In the genomic region with DNA sequence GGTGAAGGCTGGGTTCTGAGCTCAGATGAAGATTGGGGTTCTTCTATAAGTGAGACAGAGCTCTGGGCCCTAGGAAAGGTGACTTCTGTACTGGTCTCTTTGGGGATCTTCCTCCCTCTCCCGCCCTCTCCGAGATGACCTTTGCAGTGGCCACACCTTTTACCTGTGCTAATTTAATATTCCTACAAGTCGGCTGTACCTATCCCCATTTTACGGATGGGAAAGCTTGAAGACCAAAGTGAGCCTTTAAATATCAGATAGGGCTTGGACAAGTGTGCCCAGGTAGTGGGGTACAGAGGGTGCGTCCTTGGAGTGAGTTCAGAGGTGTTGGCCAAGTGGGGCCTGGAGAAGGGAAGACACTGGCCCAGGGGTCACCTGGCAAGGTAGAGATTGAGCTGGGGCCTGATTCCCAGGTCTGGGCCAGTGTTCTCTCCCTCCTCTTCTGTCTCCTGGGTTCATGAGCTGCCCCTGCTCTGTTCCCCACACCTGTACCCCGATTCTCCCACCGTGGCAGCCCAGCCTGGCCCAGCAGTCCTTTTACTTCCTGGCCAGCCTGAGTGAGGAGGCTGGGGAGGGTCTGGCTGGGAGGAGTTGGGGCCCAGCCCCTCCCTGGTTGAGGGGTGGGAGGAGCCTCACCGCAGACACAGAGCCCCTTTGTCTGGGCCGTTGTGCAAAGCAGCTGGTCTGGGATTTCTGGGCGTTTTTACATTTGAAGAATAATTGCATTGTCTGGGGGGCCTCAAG, we compare ENCODE assay signal across 14 cellular contexts. TPM values are rescaled to one million over a fixed set of nuclear protein-coding genes. Genes with fewer than 3 reads are reported as not detected.
DNase-seq lines count a peak whose midpoint lies in the region; ATAC-seq and TF ChIP-seq lines count a peak whose summit lies in the region.
"Had no signal": no experiment of that assay in that cellular context is flagged by ENCODE, and none has a peak within 500 bp of the region (broad histone marks: within the 10 kb centered on the region; RNA-seq: fewer than 3 reads in every experiment).

No MANE protein-coding gene starts in this region.

- H3K9me3 ChIP-seq in testis = no peaks in the 10 kb centered on the region
- H3K9me3 ChIP-seq in adrenal gland (replicated peaks in 1 of 3) = no peaks in the 10 kb centered on the region
- no peaks in the 10 kb centered on the region for H3K9me3 ChIP-seq in CD8-positive, alpha-beta memory T cell (ENCODE audit: low read length)

- 71 to 85% methylated on average over 7 to 10 of the region's 10 CpGs for WGBS in testis, 2 donors
- WGBS in adrenal gland, 4 donors = 63 to 83% (median 72%) methylated on average over 9 to 10 of the region's 10 CpGs

- no peak for DNase-seq in activated naive CD8-positive, alpha-beta T cell treated with anti-CD3 and anti-CD28 coated beads for 36 hours
- DNase-seq in activated naive CD8-positive, alpha-beta T cell treated with anti-CD3 and anti-CD28 coated beads, Interleukin-2, amount 50 U/mL, for 24 hours = no peak
- peak in 51 of 58 donors; percentile 22 to 89 (median 69) for DNase-seq in anterior cingulate cortex (lab: John Stamatoyannopoulos, UW)
- DNase-seq in medulla oblongata (ENCODE audit: extremely low spot score) = peak; percentile 94
- DNase-seq in testis = no peak
- DNase-seq in adrenal gland = no peak
- DNase-seq in SIG-M5 (lab: John Stamatoyannopoulos, UW) = no peak
- no peak for DNase-seq in CD8-positive, alpha-beta memory T cell
- DNase-seq: activated CD4-positive, alpha-beta memory T cell treated with anti-CD3 and anti-CD28 coated beads for 36 hours; activated naive CD4-positive, alpha-beta T cell treated with anti-CD3 and anti-CD28 coated beads for 36 hours; HCEC 1CT; kidney glomerular epithelial cell; NCI-H187 had no signal

- TF ChIP-seq POLR2A in testis (IDR thresholded peaks at IDR 0.05) (no peak), adrenal gland (IDR thresholded peaks at IDR 0.05) (no peak)

- H3K36me3 ChIP-seq in testis (ENCODE audit: low read depth, missing control alignments) = no peaks in the 10 kb centered on the region
- H3K36me3 ChIP-seq in adrenal gland (replicated peaks in 1 of 2) = no peaks in the 10 kb centered on the region
- no peaks in the 10 kb centered on the region for H3K36me3 ChIP-seq in CD8-positive, alpha-beta memory T cell (ENCODE audit: insufficient read depth, low read length)

- peak overlapping the region; percentile 25 for H3K27ac Mint-ChIP-seq in activated naive CD8-positive, alpha-beta T cell treated with anti-CD3 and anti-CD28 coated beads for 36 hours
- H3K27ac Mint-ChIP-seq in activated naive CD8-positive, alpha-beta T cell treated with anti-CD3 and anti-CD28 coated beads, Interleukin-2, amount 50 U/mL, for 24 hours = no peak overlapping the region
- H3K27ac Mint-ChIP-seq in CD8-positive, alpha-beta memory T cell = peak overlapping the region in 3 of 8 donors; percentile 25 to 89 (median 55)
- H3K27ac Mint-ChIP-seq: activated CD4-positive, alpha-beta memory T cell treated with anti-CD3 and anti-CD28 coated beads for 36 hours; activated naive CD4-positive, alpha-beta T cell treated with anti-CD3 and anti-CD28 coated beads for 36 hours had no signal

- H3K27ac ChIP-seq in testis (peak overlapping the region; percentile 22 to 41), adrenal gland (no peak overlapping the region)
- no peak overlapping the region for H3K27ac ChIP-seq in CD8-positive, alpha-beta memory T cell (ENCODE audit: low read depth, low read length)

- H3K4me1 Mint-ChIP-seq in activated naive CD8-positive, alpha-beta T cell treated with anti-CD3 and anti-CD28 coated beads for 36 hours = peaks cover 26% of the 10 kb centered on the region
- H3K4me1 Mint-ChIP-seq in activated naive CD8-positive, alpha-beta T cell treated with anti-CD3 and anti-CD28 coated beads, Interleukin-2, amount 50 U/mL, for 24 hours = peaks cover 26% of the 10 kb centered on the region
- H3K4me1 Mint-ChIP-seq in CD8-positive, alpha-beta memory T cell = peaks cover 7 to 29% (median 9%) of the 10 kb centered on the region in 3 donors

- H3K4me3 ChIP-seq in testis (no peak overlapping the region), adrenal gland (no peak overlapping the region)
- no peak overlapping the region for H3K4me3 ChIP-seq in CD8-positive, alpha-beta memory T cell (ENCODE audit: low read length)
- H3K4me3 ChIP-seq: coronary artery had no signal

- H3K27me3 Mint-ChIP-seq in activated naive CD8-positive, alpha-beta T cell treated with anti-CD3 and anti-CD28 coated beads for 36 hours = peaks cover 5% of the 10 kb centered on the region
- peaks cover 4% of the 10 kb centered on the region for H3K27me3 Mint-ChIP-seq in activated naive CD8-positive, alpha-beta T cell treated with anti-CD3 and anti-CD28 coated beads, Interleukin-2, amount 50 U/mL, for 24 hours
- peaks cover 1 to 3% of the 10 kb centered on the region in 2 donors for H3K27me3 Mint-ChIP-seq in CD8-positive, alpha-beta memory T cell

- H3K9me3 Mint-ChIP-seq in activated naive CD8-positive, alpha-beta T cell treated with anti-CD3 and anti-CD28 coated beads for 36 hours = no peaks in the 10 kb centered on the region
- no peaks in the 10 kb centered on the region for H3K9me3 Mint-ChIP-seq in activated naive CD8-positive, alpha-beta T cell treated with anti-CD3 and anti-CD28 coated beads, Interleukin-2, amount 50 U/mL, for 24 hours
- no peaks in the 10 kb centered on the region for H3K9me3 Mint-ChIP-seq in CD8-positive, alpha-beta memory T cell
- H3K9me3 Mint-ChIP-seq: activated CD4-positive, alpha-beta memory T cell treated with anti-CD3 and anti-CD28 coated beads for 36 hours; activated naive CD4-positive, alpha-beta T cell treated with anti-CD3 and anti-CD28 coated beads for 36 hours had no signal

- no peaks in the 10 kb centered on the region for H3K36me3 Mint-ChIP-seq in activated naive CD8-positive, alpha-beta T cell treated with anti-CD3 and anti-CD28 coated beads for 36 hours
- H3K36me3 Mint-ChIP-seq in activated naive CD8-positive, alpha-beta T cell treated with anti-CD3 and anti-CD28 coated beads, Interleukin-2, amount 50 U/mL, for 24 hours (ENCODE audit: low read depth) = no peaks in the 10 kb centered on the region
- no peaks in the 10 kb centered on the region for H3K36me3 Mint-ChIP-seq in CD8-positive, alpha-beta memory T cell
- H3K36me3 Mint-ChIP-seq: activated CD4-positive, alpha-beta memory T cell treated with anti-CD3 and anti-CD28 coated beads for 36 hours had no signal

- POLR2A ChIA-PET in CD8-positive, alpha-beta memory T cell (lab: Charles Lee) = no interaction called here

- CTCF ChIA-PET in CD8-positive, alpha-beta memory T cell (lab: Charles Lee) = interaction anchor here (0.9 kb wide), 1 partner anchor 59 kb away, joined by 4 read pairs; no protein-coding TSS in a partner anchor

- H3K27me3 ChIP-seq in testis = no peaks in the 10 kb centered on the region
- H3K27me3 ChIP-seq in adrenal gland = no peaks in the 10 kb centered on the region
- no peaks in the 10 kb centered on the region for H3K27me3 ChIP-seq in CD8-positive, alpha-beta memory T cell (ENCODE audit: insufficient read depth, low read length, poor library complexity, severe bottlenecking)

- intact Hi-C loops in testis (cut with DNase I; ENCODE audit: low total_unique reads) (no loop called here), adrenal gland (cut with DNase I) (no loop called here)

- H3K4me3 Mint-ChIP-seq in activated naive CD8-positive, alpha-beta T cell treated with anti-CD3 and anti-CD28 coated beads for 36 hours = no peak overlapping the region
- no peak overlapping the region for H3K4me3 Mint-ChIP-seq in activated naive CD8-positive, alpha-beta T cell treated with anti-CD3 and anti-CD28 coated beads, Interleukin-2, amount 50 U/mL, for 24 hours
- no peak overlapping the region for H3K4me3 Mint-ChIP-seq in CD8-positive, alpha-beta memory T cell
- H3K4me3 Mint-ChIP-seq: activated CD4-positive, alpha-beta memory T cell treated with anti-CD3 and anti-CD28 coated beads for 36 hours; activated naive CD4-positive, alpha-beta T cell treated with anti-CD3 and anti-CD28 coated beads for 36 hours had no signal

- no peak for TF ChIP-seq CTCF in testis (IDR thresholded peaks at IDR 0.05)
- TF ChIP-seq CTCF in adrenal gland (IDR thresholded peaks at IDR 0.05) = no peak

- H3K4me1 ChIP-seq in testis = peaks cover 41% of the 10 kb centered on the region
- H3K4me1 ChIP-seq in adrenal gland (replicated peaks in 1 of 2) = peaks cover 0 to 14% of the 10 kb centered on the region in 2 donors
- H3K4me1 ChIP-seq in CD8-positive, alpha-beta memory T cell (ENCODE audit: insufficient read depth, low read length) = peaks cover 10% of the 10 kb centered on the region

- ATAC-seq in activated naive CD8-positive, alpha-beta T cell treated with anti-CD3 and anti-CD28 coated beads, Interleukin-2, amount 50 U/mL, for 24 hours = no peak

RNA-seq across cellular contexts. Expression of a gene that starts 18.8 kb away (rescaled TPM):
- 1 to 10 TPM; 1.6 to 2.1 TPM for total RNA-seq in activated naive CD8-positive, alpha-beta T cell treated with anti-CD3 and anti-CD28 coated beads for 36 hours
- total RNA-seq in testis = 10 to 100 TPM; 15.4 to 17.8 TPM
- polyA plus RNA-seq in testis (ENCODE audit: insufficient read depth, low read depth, low replicate concordance) = 28.5 TPM
- 1 to 10 TPM; 4.0 to 9.9 (median 5.8) TPM for total RNA-seq in adrenal gland
- 1 to 10 TPM; 2.7 to 9.0 (median 4.7) TPM for polyA plus RNA-seq in adrenal gland
- total RNA-seq in CD8-positive, alpha-beta memory T cell = 1 to 10 TPM; 4.8 to 5.0 TPM
- not detected for polyA plus RNA-seq in CD8-positive, alpha-beta memory T cell

Comparison
In these comparisons a context has a peak if more than half of its experiments do, and no peak if none do; other contexts are left out.
1. DNase-seq: peak in anterior cingulate cortex (51 of 58) and medulla oblongata (single experiment); none in activated naive CD8-positive, alpha-beta T cell treated with anti-CD3 and anti-CD28 coated beads for 36 hours (single experiment), activated naive CD8-positive, alpha-beta T cell treated with anti-CD3 and anti-CD28 coated beads, Interleukin-2, amount 50 U/mL, for 24 hours (single experiment), testis (single experiment), adrenal gland (0 of 7), SIG-M5 (single experiment) and CD8-positive, alpha-beta memory T cell (0 of 5).
2. H3K27ac ChIP-seq: peak in testis (2 of 2); none in adrenal gland (0 of 5) and CD8-positive, alpha-beta memory T cell (single experiment).